In genomic region chr17:76304226-76305134, GRCh38 we compare ENCODE assay signal across 18 cellular contexts. TPM values are rescaled to one million over a fixed set of nuclear protein-coding genes. Genes with fewer than 3 reads are reported as not detected.
DNase-seq lines count a peak whose midpoint lies in the region; ATAC-seq, FAIRE-seq and TF ChIP-seq lines count a peak whose summit lies in the region.
"Had no signal": no experiment of that assay in that cellular context is flagged by ENCODE, and none has a peak within 500 bp of the region (broad histone marks: within the 10 kb centered on the region; RNA-seq: fewer than 3 reads in every experiment).

No MANE protein-coding gene starts in this region.

- H3K4me2 ChIP-seq in H1 (ENCODE audit: insufficient read depth in 1 of 2, low read depth in 2 of 2, low read length in 2 of 2): no peak overlapping the region
- H3K4me2 ChIP-seq: PC-9 had no signal

- H3K4ac ChIP-seq in H1 (replicated peaks; ENCODE audit: insufficient read length, low read depth, low read length): no peak overlapping the region

- no peaks in the 10 kb centered on the region for H3K9me3 Mint-ChIP-seq in activated CD8-positive, alpha-beta T cell treated with anti-CD3 and anti-CD28 coated beads, Interleukin-2, amount 10 ng/mL, durations not matched to agents 7 days and 5 days (ENCODE audit: insufficient read depth)
- no peaks in the 10 kb centered on the region for H3K9me3 Mint-ChIP-seq in activated CD8-positive, alpha-beta T cell treated with anti-CD3 and anti-CD28 coated beads for 36 hours

- H3K18ac ChIP-seq in H1 (ENCODE audit: extremely low read depth, low read length): no peak overlapping the region

- peak overlapping the region; percentile 62 for H3K27ac Mint-ChIP-seq in activated CD8-positive, alpha-beta T cell treated with anti-CD3 and anti-CD28 coated beads, Interleukin-2, amount 10 ng/mL, durations not matched to agents 7 days and 5 days
- H3K27ac Mint-ChIP-seq in activated CD8-positive, alpha-beta T cell treated with anti-CD3 and anti-CD28 coated beads for 36 hours: no peak overlapping the region

- H2BK12ac ChIP-seq in H1 (ENCODE audit: low read depth, low read length): no peak overlapping the region

- H3K4me1 ChIP-seq in H1 (replicated peaks in 1 of 4; ENCODE audit: control insufficient read depth in 3 of 4, insufficient read depth in 4 of 4, low read length in 3 of 4): no peaks in the 10 kb centered on the region

- no peak overlapping the region for H3K23ac ChIP-seq in H1 (ENCODE audit: insufficient read length)

- no peaks in the 10 kb centered on the region for H3K79me1 ChIP-seq in H1 (ENCODE audit: low read depth, low read length)

- FAIRE-seq in H1 (lab: Jason Lieb, UNC): no peak
- FAIRE-seq: HTR-8/SVneo had no signal

- H3K27me3 Mint-ChIP-seq in activated CD8-positive, alpha-beta T cell treated with anti-CD3 and anti-CD28 coated beads, Interleukin-2, amount 10 ng/mL, durations not matched to agents 7 days and 5 days (ENCODE audit: low read depth): no peaks in the 10 kb centered on the region
- no peaks in the 10 kb centered on the region for H3K27me3 Mint-ChIP-seq in activated CD8-positive, alpha-beta T cell treated with anti-CD3 and anti-CD28 coated beads for 36 hours

- intact Hi-C loops in activated CD8-positive, alpha-beta T cell treated with anti-CD3 and anti-CD28 coated beads for 36 hours (cut with micrococcal nuclease): loop anchor here (5.0 kb wide), 2 partner anchors 83 to 93 kb away; no protein-coding TSS in a partner anchor

- H2AK5ac ChIP-seq in H1 (ENCODE audit: low read depth, low read length): no peak overlapping the region

- no peak overlapping the region for H2BK20ac ChIP-seq in H1 (ENCODE audit: low read length)

- no peak overlapping the region for H4K5ac ChIP-seq in H1 (ENCODE audit: insufficient read length, low read depth, low read length)

- peaks cover 0 to 7% (median 0%) of the 10 kb centered on the region in 4 experiments; a peak in 2 of 8 replicates for H3K36me3 ChIP-seq in H1 (ENCODE audit: control insufficient read depth in 2 of 4, insufficient read depth in 4 of 4, low read length in 3 of 4)

- no peak overlapping the region for H2BK15ac ChIP-seq in H1 (ENCODE audit: low read length)

- no peak for TF ChIP-seq EP300 in H1 (IDR thresholded peaks at IDR 0.05; ENCODE audit: borderline replicate concordance in 1 of 2, low read depth in 2 of 2, low read length in 2 of 2)

- no peaks in the 10 kb centered on the region for H3K23me2 ChIP-seq in H1 (ENCODE audit: low read depth, low read length)

- no peak overlapping the region for H3K14ac ChIP-seq in H1 (ENCODE audit: insufficient read length)

- no peak overlapping the region for H3K4me3 ChIP-seq in H1 (ENCODE audit: extremely low read depth in 1 of 4, insufficient read depth in 2 of 4, low read depth in 3 of 4, low read length in 4 of 4)
- H3K4me3 ChIP-seq: PC-9 had no signal

- H4K20me1 ChIP-seq in H1 (replicated peaks in 1 of 2; ENCODE audit: control insufficient read depth in 1 of 2, insufficient read depth in 2 of 2, low read length in 2 of 2): peaks cover 1 to 2% of the 10 kb centered on the region in 2 experiments

- H3K36me3 Mint-ChIP-seq in activated CD8-positive, alpha-beta T cell treated with anti-CD3 and anti-CD28 coated beads, Interleukin-2, amount 10 ng/mL, durations not matched to agents 7 days and 5 days (ENCODE audit: low read depth): peaks cover 2% of the 10 kb centered on the region
- H3K36me3 Mint-ChIP-seq in activated CD8-positive, alpha-beta T cell treated with anti-CD3 and anti-CD28 coated beads for 36 hours (ENCODE audit: low read depth): no peaks in the 10 kb centered on the region

- H3K9me3 ChIP-seq in H1 (ENCODE audit: insufficient read depth in 2 of 2, low read depth in 1 of 2, low read length in 1 of 2): no peaks in the 10 kb centered on the region

- no peak overlapping the region for H2AFZ ChIP-seq in H1 (ENCODE audit: low read length)
- H2AFZ ChIP-seq: PC-9 had no signal

- TF ChIP-seq CTCF in activated CD8-positive, alpha-beta T cell treated with anti-CD3 and anti-CD28 coated beads for 36 hours (IDR thresholded peaks at IDR 0.05): no peak
- TF ChIP-seq CTCF in H1 (IDR thresholded peaks at IDR 0.05; ENCODE audit: control extremely low read depth in 1 of 3, insufficient read depth in 1 of 3, low read depth in 1 of 3, low read length in 3 of 3) (no peak), omental fat pad (IDR thresholded peaks at IDR 0.05) (no peak)

- DNase-seq in activated CD8-positive, alpha-beta T cell treated with anti-CD3 and anti-CD28 coated beads, Interleukin-2, amount 10 ng/mL, durations not matched to agents 7 days and 5 days: no peak
- no peak for DNase-seq in activated CD8-positive, alpha-beta T cell treated with anti-CD3 and anti-CD28 coated beads for 36 hours
- DNase-seq in H1 (ENCODE audit: low read depth in 1 of 2, low spot score in 2 of 2) (no peak), omental fat pad (ENCODE audit: low spot score) (no peak), NCI-H748 (lab: John Stamatoyannopoulos, UW; ENCODE audit: unreplicated experiment) (no peak), anterior cingulate cortex (lab: John Stamatoyannopoulos, UW) (no peak), SW 1271 (lab: John Stamatoyannopoulos, UW) (no peak), GF-D8 (lab: John Stamatoyannopoulos, UW) (no peak)
- DNase-seq: AML-193, COR-L47, DMS153, HCEC 1CT, NCI-H187, NCI-H345, NCI-H526, PC-9 had no signal

- peaks cover 5% of the 10 kb centered on the region for H3K4me1 Mint-ChIP-seq in activated CD8-positive, alpha-beta T cell treated with anti-CD3 and anti-CD28 coated beads, Interleukin-2, amount 10 ng/mL, durations not matched to agents 7 days and 5 days (ENCODE audit: low read depth)
- peaks cover 1% of the 10 kb centered on the region for H3K4me1 Mint-ChIP-seq in activated CD8-positive, alpha-beta T cell treated with anti-CD3 and anti-CD28 coated beads for 36 hours (ENCODE audit: low read depth)

- CTCF ChIA-PET in activated CD8-positive, alpha-beta T cell treated with anti-CD3 and anti-CD28 coated beads, Interleukin-2, amount 10 ng/mL, durations not matched to agents 7 days and 5 days (lab: Charles Lee): interaction anchor here (0.6 to 8.3 kb wide), 16 partner anchors 11 to 304 kb away, joined by 3 to 142 read pairs (median 4); partner anchors contain the start of genes PRPSAP1 and SPHK1
- CTCF ChIA-PET in activated CD8-positive, alpha-beta T cell treated with anti-CD3 and anti-CD28 coated beads for 36 hours (lab: Charles Lee): interaction anchor here (0.6 to 11.0 kb wide), 17 partner anchors 9 to 294 kb away, joined by 3 to 154 read pairs (median 4); partner anchors contain the start of gene SPHK1
- CTCF ChIA-PET in H1 (lab: Charles Lee; ENCODE audit: partially characterized antibody): interaction anchor here (0.8 to 11.5 kb wide), 27 partner anchors 8 to 402 kb away, joined by 3 to 161 read pairs (median 4); partner anchors contain the start of gene MRPL38

- no peak overlapping the region for H4K91ac ChIP-seq in H1 (replicated peaks; ENCODE audit: insufficient read length, low read length)

- peak overlapping the region; percentile 29 for H4K8ac ChIP-seq in H1 (ENCODE audit: extremely low read depth, insufficient read depth, low read length)

- no peaks in the 10 kb centered on the region for H3K79me2 ChIP-seq in H1 (ENCODE audit: control insufficient read depth in 1 of 2, insufficient read depth in 2 of 2, low read length in 2 of 2)

- H2BK5ac ChIP-seq in H1 (ENCODE audit: low read depth, low read length): no peak overlapping the region

- no peak overlapping the region for H3K56ac ChIP-seq in H1 (replicated peaks; ENCODE audit: insufficient read length, low read depth, low read length)

- H3K27ac ChIP-seq in H1 (ENCODE audit: low read depth, low read length): no peak overlapping the region
- H3K27ac ChIP-seq: HL-60, PC-9 had no signal

- POLR2A ChIA-PET in activated CD8-positive, alpha-beta T cell treated with anti-CD3 and anti-CD28 coated beads, Interleukin-2, amount 10 ng/mL, durations not matched to agents 7 days and 5 days (lab: Charles Lee): interaction anchor here (1.2 kb wide), 1 partner anchor 94 kb away, joined by 4 read pairs; no protein-coding TSS in a partner anchor
- POLR2A ChIA-PET in activated CD8-positive, alpha-beta T cell treated with anti-CD3 and anti-CD28 coated beads for 36 hours (lab: Charles Lee): interaction anchor here (1.0 to 1.8 kb wide), 3 partner anchors 25 to 94 kb away, joined by 3 to 4 read pairs (median 4); no protein-coding TSS in a partner anchor
- POLR2A ChIA-PET in H1 (lab: Charles Lee; ENCODE audit: partially characterized antibody): no interaction called here

- TF ChIP-seq POLR2A in H1 (IDR thresholded peaks at IDR 0.05; ENCODE audit: control extremely low read depth in 1 of 2, low read depth in 2 of 2, low read length in 2 of 2): no peak

- no peak overlapping the region for H2BK120ac ChIP-seq in H1 (replicated peaks; ENCODE audit: low read depth, low read length)

- H3K4me3 Mint-ChIP-seq in activated CD8-positive, alpha-beta T cell treated with anti-CD3 and anti-CD28 coated beads, Interleukin-2, amount 10 ng/mL, durations not matched to agents 7 days and 5 days: no peak overlapping the region
- H3K4me3 Mint-ChIP-seq in activated CD8-positive, alpha-beta T cell treated with anti-CD3 and anti-CD28 coated beads for 36 hours: no peak overlapping the region

- no peak overlapping the region for H3K9ac ChIP-seq in H1 (replicated peaks in 1 of 4; ENCODE audit: extremely low read depth in 1 of 4, low read depth in 3 of 4, low read length in 3 of 4)

- H3K27me3 ChIP-seq in H1 (replicated peaks in 1 of 4; ENCODE audit: control insufficient read depth in 3 of 4, extremely low read depth in 1 of 4, insufficient read depth in 3 of 4, low read length in 3 of 4): no peaks in the 10 kb centered on the region

- no peak for TF ChIP-seq RAD21 in H1 (IDR thresholded peaks at IDR 0.05 in 1 of 2, conservative IDR thresholded peaks at IDR 0.05 in 1 of 2; ENCODE audit: low read depth in 2 of 2, low read length in 2 of 2)

- ATAC-seq in activated CD8-positive, alpha-beta T cell treated with anti-CD3 and anti-CD28 coated beads, Interleukin-2, amount 10 ng/mL, durations not matched to agents 7 days and 5 days: no peak
- ATAC-seq in activated CD8-positive, alpha-beta T cell treated with anti-CD3 and anti-CD28 coated beads for 36 hours: no peak
- peak; percentile 39 for ATAC-seq in omental fat pad (ENCODE audit: low FRiP score)

- 82% methylated on average over 15 of the region's 17 CpGs; no CpG with 5 or more reads in 1 of the 2 experiments for WGBS in H1 (ENCODE audit: extremely low coverage in 1 of 2, insufficient coverage in 1 of 2, insufficient read length in 1 of 2, insufficient replicate concordance in 2 of 2, low coverage in 1 of 2, low lambda C conversion rate in 2 of 2, missing lambda C conversion rate in 1 of 2), 2 experiments

RNA-seq across cellular contexts. Expression of gene QRICH2, which starts 3.6 kb away (rescaled TPM):
- 1 to 10 TPM; 3.7 to 4.8 TPM for total RNA-seq in activated CD8-positive, alpha-beta T cell treated with anti-CD3 and anti-CD28 coated beads, Interleukin-2, amount 10 ng/mL, durations not matched to agents 7 days and 5 days
- under 1 TPM; 0.49 to 0.52 TPM for total RNA-seq in activated CD8-positive, alpha-beta T cell treated with anti-CD3 and anti-CD28 coated beads for 36 hours
- 2.8 and 3.2 TPM in 2 replicates for total RNA-seq in H1 (2021; fragmentation: NEBNext Ultra II Directional; extraction: Animal tissue kit (Norgen Biotek cat#: 25700))
- 3.8 and 4.9 TPM in 2 replicates for polyA plus RNA-seq in H1 (2011; rRNA removed)
- 4.8 TPM for polyA plus RNA-seq in H1 (2011; cell fraction: cytosol; rRNA removed)
- 18.4 TPM for polyA plus RNA-seq in H1 (2011; cell fraction: nucleus; rRNA removed)
- polyA plus RNA-seq in H1 (2012, experiment 1 of 2): 2.8 to 4.6 TPM (median 3.9 TPM) in 4 replicates
- 0.89 TPM for polyA plus RNA-seq in H1 (2012, experiment 2 of 2)
- 1.4 TPM for polyA plus RNA-seq in H1 (2013, experiment 1 of 2)
- polyA plus RNA-seq in H1 (2013, experiment 2 of 2): 1.0 TPM
- polyA minus RNA-seq in H1 (2011; rRNA and poly(A)+ RNA removed): 10.8 and 11.1 TPM in 2 replicates
- polyA minus RNA-seq in H1 (2011; cell fraction: cytosol; rRNA and poly(A)+ RNA removed): 2.0 TPM
- 5.4 TPM for polyA minus RNA-seq in H1 (2011; cell fraction: nucleus; rRNA and poly(A)+ RNA removed)
- total RNA-seq in omental fat pad: 1 to 10 TPM; 1.2 to 1.8 (median 1.6) TPM

RNA-seq across cellular contexts. Expression of gene UBALD2, which starts 39.3 kb away (rescaled TPM):
- total RNA-seq in activated CD8-positive, alpha-beta T cell treated with anti-CD3 and anti-CD28 coated beads, Interleukin-2, amount 10 ng/mL, durations not matched to agents 7 days and 5 days: 100 to 1,000 TPM; 318 to 359 TPM
- total RNA-seq in activated CD8-positive, alpha-beta T cell treated with anti-CD3 and anti-CD28 coated beads for 36 hours: 100 to 1,000 TPM; 267 to 270 TPM
- total RNA-seq in H1 (2021; fragmentation: NEBNext Ultra II Directional; extraction: Animal tissue kit (Norgen Biotek cat#: 25700)): 22.6 and 25.6 TPM in 2 replicates
- 17.8 and 26.8 TPM in 2 replicates for polyA plus RNA-seq in H1 (2011; rRNA removed)
- polyA plus RNA-seq in H1 (2011; cell fraction: cytosol; rRNA removed): 11.6 TPM
- polyA plus RNA-seq in H1 (2011; cell fraction: nucleus; rRNA removed): 20.6 TPM
- polyA plus RNA-seq in H1 (2012, experiment 1 of 2): 6.2 to 22.1 TPM (median 14.0 TPM) in 4 replicates
- polyA plus RNA-seq in H1 (2012, experiment 2 of 2): 27.4 TPM
- 22.2 TPM for polyA plus RNA-seq in H1 (2013, experiment 1 of 2)
- polyA plus RNA-seq in H1 (2013, experiment 2 of 2): 20.6 TPM
- polyA minus RNA-seq in H1 (2011; rRNA and poly(A)+ RNA removed): 4.8 and 7.9 TPM in 2 replicates
- 26.6 TPM for polyA minus RNA-seq in H1 (2011; cell fraction: cytosol; rRNA and poly(A)+ RNA removed)
- polyA minus RNA-seq in H1 (2011; cell fraction: nucleus; rRNA and poly(A)+ RNA removed): 13.2 TPM
- 10 to 100 TPM in 2 of 4 donors, 1 to 10 TPM in 2; 7.0 to 25.9 (median 13.7) TPM for total RNA-seq in omental fat pad

RNA-seq across cellular contexts. Expression of gene PRPSAP1, which starts 49.2 kb away (rescaled TPM):
- 10 to 100 TPM; 64.2 to 74.1 TPM for total RNA-seq in activated CD8-positive, alpha-beta T cell treated with anti-CD3 and anti-CD28 coated beads, Interleukin-2, amount 10 ng/mL, durations not matched to agents 7 days and 5 days
- 10 to 100 TPM; 28.1 to 29.9 TPM for total RNA-seq in activated CD8-positive, alpha-beta T cell treated with anti-CD3 and anti-CD28 coated beads for 36 hours
- 42.8 and 54.2 TPM in 2 replicates for total RNA-seq in H1 (2021; fragmentation: NEBNext Ultra II Directional; extraction: Animal tissue kit (Norgen Biotek cat#: 25700))
- polyA plus RNA-seq in H1 (2011; rRNA removed): 32.0 and 42.5 TPM in 2 replicates
- polyA plus RNA-seq in H1 (2011; cell fraction: cytosol; rRNA removed): 51.3 TPM
- 44.8 TPM for polyA plus RNA-seq in H1 (2011; cell fraction: nucleus; rRNA removed)
- polyA plus RNA-seq in H1 (2012, experiment 1 of 2): 35.8 to 39.2 TPM (median 37.3 TPM) in 4 replicates
- polyA plus RNA-seq in H1 (2012, experiment 2 of 2): 24.0 TPM
- 23.9 TPM for polyA plus RNA-seq in H1 (2013, experiment 1 of 2)
- polyA plus RNA-seq in H1 (2013, experiment 2 of 2): 22.1 TPM
- polyA minus RNA-seq in H1 (2011; rRNA and poly(A)+ RNA removed): 74.0 and 76.2 TPM in 2 replicates
- polyA minus RNA-seq in H1 (2011; cell fraction: cytosol; rRNA and poly(A)+ RNA removed): 30.1 TPM
- 37.5 TPM for polyA minus RNA-seq in H1 (2011; cell fraction: nucleus; rRNA and poly(A)+ RNA removed)
- 10 to 100 TPM; 31.3 to 80.4 (median 53.7) TPM for total RNA-seq in omental fat pad

Comparison
In these comparisons a context has a peak if more than half of its experiments do, and no peak if none do; other contexts are left out.
1. RNA of gene UBALD2, which starts 39.3 kb away (total RNA-seq): 318 to 359 TPM in activated CD8-positive, alpha-beta T cell treated with anti-CD3 and anti-CD28 coated beads, Interleukin-2, amount 10 ng/mL, durations not matched to agents 7 days and 5 days and 267 to 270 TPM in activated CD8-positive, alpha-beta T cell treated with anti-CD3 and anti-CD28 coated beads for 36 hours; 22.6 to 25.6 TPM in H1 and 7.0 to 25.9 TPM in omental fat pad; every median in the first group is over 4 times any median in the second.